In genomic region chr11:83073884-83074283, GRCh38 we compare ENCODE assay signal across 1 cellular context.
A peak's percentile ranks its signal among the peaks of the same experiment; 100 is the strongest.
TF ChIP-seq lines count a peak whose summit lies in the region.

No MANE protein-coding gene starts in this region.

TF ChIP-seq in HepG2, 621 proteins besides CTCF, POLR2A, EP300 and RAD21 (continued from another document):
- TF ChIP-seq ZBTB40 (IDR thresholded peaks at IDR 0.05), result no peak
- TF ChIP-seq ZBTB40 (CRISPR knock-in tag; IDR thresholded peaks at IDR 0.05), result no peak
- no peak for TF ChIP-seq SYNCRIP (IDR thresholded peaks at IDR 0.05; ENCODE audit: insufficient read depth, low read depth, low read length)
- TF ChIP-seq THRA (CRISPR knock-in tag; IDR thresholded peaks at IDR 0.05; ENCODE audit: borderline replicate concordance), result no peak
- no peak for TF ChIP-seq SNAI1 (CRISPR knock-in tag; IDR thresholded peaks at IDR 0.05; ENCODE audit: borderline replicate concordance)
- TF ChIP-seq ZNF121 (CRISPR knock-in tag; IDR thresholded peaks at IDR 0.05), result peak; percentile 54; the same call in 1 of the 2 replicates
- TF ChIP-seq POGK (CRISPR knock-in tag; conservative IDR thresholded peaks at IDR 0.05), result no peak
- no peak for TF ChIP-seq KLF9 (CRISPR knock-in tag; IDR thresholded peaks at IDR 0.05; ENCODE audit: low read depth)
- TF ChIP-seq GATA4 (IDR thresholded peaks at IDR 0.05; ENCODE audit: borderline replicate concordance, low read depth), result no peak
- no peak for TF ChIP-seq KMT2A (CRISPR knock-in tag; IDR thresholded peaks at IDR 0.05)
- TF ChIP-seq ZNF484 (CRISPR knock-in tag; IDR thresholded peaks at IDR 0.05; ENCODE audit: borderline replicate concordance, low read depth), result no peak
- no peak for TF ChIP-seq ZNF407 (CRISPR knock-in tag; IDR thresholded peaks at IDR 0.05; ENCODE audit: not compliant biosample characterization)
- no peak for TF ChIP-seq ZMAT5 (CRISPR knock-in tag; IDR thresholded peaks at IDR 0.05; ENCODE audit: borderline replicate concordance, low read depth)
- no peak for TF ChIP-seq ZNF512B (CRISPR knock-in tag; IDR thresholded peaks at IDR 0.05; ENCODE audit: borderline replicate concordance)
- TF ChIP-seq ETV6 (CRISPR knock-in tag; conservative IDR thresholded peaks at IDR 0.05), result no peak
- TF ChIP-seq TFAP4 (IDR thresholded peaks at IDR 0.05; ENCODE audit: borderline replicate concordance, low read depth), result no peak
